ENCODE assay signal across 28 cellular contexts in genomic region chr2:187748958-187749357, GRCh38.
"Had no signal": no experiment of that assay in that cellular context is flagged by ENCODE, and none has a peak within 500 bp of the region (broad histone marks: within the 10 kb centered on the region; RNA-seq: fewer than 3 reads in every experiment).

No MANE protein-coding gene starts in this region.

- H3K4me3 Mint-ChIP-seq: activated naive CD8-positive, alpha-beta T cell treated with anti-CD3 and anti-CD28 coated beads for 36 hours; activated T-cell treated with anti-CD3 and anti-CD28 coated beads, Interleukin-2, amount 50 U/mL, for 24 hours; central memory CD8-positive, alpha-beta T cell; effector memory CD8-positive, alpha-beta T cell; immature natural killer cell; natural killer cell; stimulated activated naive B cell treated with anti-CD40 and anti-IgM and Interleukin-4, amounts not matched to agents 10 μg/mL and 1 μg/mL and 100 μg/mL, for 72 hours had no signal

- DNase-seq: activated CD4-positive, alpha-beta T cell treated with anti-CD3 and anti-CD28 coated beads, Interleukin-2, amount 50 U/mL, for 1 hour; activated CD8-positive, alpha-beta memory T cell treated with anti-CD3 and anti-CD28 coated beads for 24 hours; activated CD8-positive, alpha-beta memory T cell treated with anti-CD3 and anti-CD28 coated beads, Interleukin-2, amount 50 U/mL, for 4 hours; activated naive CD4-positive, alpha-beta T cell treated with Interleukin-2 at 50 U/mL for 16 hours; activated naive CD8-positive, alpha-beta T cell treated with anti-CD3 and anti-CD28 coated beads for 36 hours; activated T-cell treated with anti-CD3 and anti-CD28 coated beads, Interleukin-2, amount 50 U/mL, for 24 hours; colonic mucosa; dorsolateral prefrontal cortex; effector memory CD8-positive, alpha-beta T cell; glutamatergic neuron; immature natural killer cell; lower lobe of right lung; natural killer cell; psoas muscle; stimulated activated CD4-positive, alpha-beta T cell treated with anti-CD3 and anti-CD28 coated beads, Interleukin-1b, Interleukin-23, amount 100 ng/mL, for 48 hours; stimulated activated naive B cell treated with anti-CD40 and anti-IgM and Interleukin-4, amounts not matched to agents 10 μg/mL and 1 μg/mL and 100 μg/mL, for 72 hours had no signal

- H3K27ac Mint-ChIP-seq: activated naive CD8-positive, alpha-beta T cell treated with anti-CD3 and anti-CD28 coated beads for 36 hours; activated T-cell treated with anti-CD3 and anti-CD28 coated beads, Interleukin-2, amount 50 U/mL, for 24 hours; effector memory CD8-positive, alpha-beta T cell; immature natural killer cell; natural killer cell; stimulated activated naive B cell treated with anti-CD40 and anti-IgM and Interleukin-4, amounts not matched to agents 10 μg/mL and 1 μg/mL and 100 μg/mL, for 72 hours had no signal

- H3K27ac ChIP-seq: breast epithelium, colonic mucosa, dorsolateral prefrontal cortex, hepatocyte, lower lobe of right lung, neutrophil, pancreas, psoas muscle, right atrium auricular region, upper lobe of left lung, VCaP had no signal

- H3K9me3 ChIP-seq: breast epithelium, colonic mucosa, lower lobe of right lung, neutrophil, pancreas, psoas muscle, right atrium auricular region, upper lobe of left lung had no signal

- H3K27me3 ChIP-seq: breast epithelium, colonic mucosa, dorsolateral prefrontal cortex, hepatocyte, neutrophil, pancreas, right atrium auricular region, upper lobe of left lung had no signal

- H3K4me1 Mint-ChIP-seq: activated naive CD8-positive, alpha-beta T cell treated with anti-CD3 and anti-CD28 coated beads for 36 hours; central memory CD8-positive, alpha-beta T cell; immature natural killer cell; natural killer cell; stimulated activated naive B cell treated with anti-CD40 and anti-IgM and Interleukin-4, amounts not matched to agents 10 μg/mL and 1 μg/mL and 100 μg/mL, for 72 hours had no signal

- FAIRE-seq: endothelial cell of umbilical vein, pancreas had no signal

- H3K36me3 ChIP-seq: breast epithelium, colonic mucosa, lower lobe of right lung, neutrophil, pancreas, right atrium auricular region, upper lobe of left lung had no signal

- H3K36me3 Mint-ChIP-seq: activated naive CD8-positive, alpha-beta T cell treated with anti-CD3 and anti-CD28 coated beads for 36 hours; immature natural killer cell; stimulated activated naive B cell treated with anti-CD40 and anti-IgM and Interleukin-4, amounts not matched to agents 10 μg/mL and 1 μg/mL and 100 μg/mL, for 72 hours had no signal

- H3K4me1 ChIP-seq: breast epithelium, colonic mucosa, lower lobe of right lung, pancreas, psoas muscle, right atrium auricular region, upper lobe of left lung had no signal

- ATAC-seq: activated CD4-positive, CD25-positive, alpha-beta regulatory T cell treated with anti-CD3 and anti-CD28 coated beads, Interleukin-2, amount 50 U/mL, for 24 hours; effector memory CD8-positive, alpha-beta T cell; esophagus mucosa; left lobe of liver; natural killer cell; pancreas; psoas muscle had no signal

- H3K4me3 ChIP-seq: breast epithelium, colonic mucosa, dorsolateral prefrontal cortex, hepatocyte, lower lobe of right lung, pancreas, psoas muscle, right atrium auricular region, upper lobe of left lung had no signal

- H3K27me3 Mint-ChIP-seq: activated naive CD8-positive, alpha-beta T cell treated with anti-CD3 and anti-CD28 coated beads for 36 hours; activated T-cell treated with anti-CD3 and anti-CD28 coated beads, Interleukin-2, amount 50 U/mL, for 24 hours; central memory CD8-positive, alpha-beta T cell; effector memory CD8-positive, alpha-beta T cell; stimulated activated naive B cell treated with anti-CD40 and anti-IgM and Interleukin-4, amounts not matched to agents 10 μg/mL and 1 μg/mL and 100 μg/mL, for 72 hours had no signal
